Comparison of ENCODE assay signal across 8 cellular contexts in genomic region chr3:16060358-16060852, GRCh38.
DNase-seq lines count a peak whose midpoint lies in the region; ATAC-seq and TF ChIP-seq lines count a peak whose summit lies in the region.

No MANE protein-coding gene starts in this region.

- WGBS in stomach, 5 donors: 35 to 49% (median 46%) methylated on average over 4 of the region's 4 CpGs

- H3K27ac ChIP-seq in stomach: peak overlapping the region; percentile 66 to 83 (median 77)

- DNase-seq in HFF-Myc (ENCODE audit: extremely low read depth, low read depth) (peak; percentile 100), brain pericyte (ENCODE audit: low read depth, low spot score) (peak; percentile 88), iPS-NIHi7 (ENCODE audit: extremely low spot score) (peak; percentile 79), stomach (no peak), GDM1 (lab: John Stamatoyannopoulos, UW) (no peak), NCI-H187 (lab: John Stamatoyannopoulos, UW) (no peak)

- no peaks in the 10 kb centered on the region for H3K27me3 ChIP-seq in stomach

- H3K4me3 ChIP-seq in HFF-Myc (replicated peaks; ENCODE audit: low read depth, low read length): no peak overlapping the region
- no peak overlapping the region for H3K4me3 ChIP-seq in stomach

- no peaks in the 10 kb centered on the region for H3K9me3 ChIP-seq in stomach

- H3K36me3 ChIP-seq in stomach: no peaks in the 10 kb centered on the region

- intact Hi-C loops in stomach (cut with DNase I; ENCODE audit: low total_unique reads): no loop called here

- ATAC-seq in GM18502 (IDR thresholded peaks at IDR 0.05; ENCODE audit: poor library complexity, unreplicated experiment) (no peak), GM21717 (IDR thresholded peaks at IDR 0.05; ENCODE audit: unreplicated experiment) (no peak)

- peaks cover 0 to 22% (median 11%) of the 10 kb centered on the region in 4 donors for H3K4me1 ChIP-seq in stomach

- TF ChIP-seq POLR2A in stomach (IDR thresholded peaks at IDR 0.05): no peak

- TF ChIP-seq EP300 in stomach (IDR thresholded peaks at IDR 0.05): no peak

- TF ChIP-seq CTCF in HFF-Myc (IDR thresholded peaks at IDR 0.05; ENCODE audit: low read depth, low read length, missing control alignments) (peak; percentile 47), stomach (IDR thresholded peaks at IDR 0.05) (no peak)

Comparison
In these comparisons a context has a peak if more than half of its experiments do, and no peak if none do; other contexts are left out.
1. DNase-seq: peak in HFF-Myc (single experiment), brain pericyte (single experiment) and iPS-NIHi7 (single experiment); none in stomach (single experiment), GDM1 (single experiment) and NCI-H187 (0 of 2).